ENCODE assay signal across 33 cellular contexts in the genomic region with DNA sequence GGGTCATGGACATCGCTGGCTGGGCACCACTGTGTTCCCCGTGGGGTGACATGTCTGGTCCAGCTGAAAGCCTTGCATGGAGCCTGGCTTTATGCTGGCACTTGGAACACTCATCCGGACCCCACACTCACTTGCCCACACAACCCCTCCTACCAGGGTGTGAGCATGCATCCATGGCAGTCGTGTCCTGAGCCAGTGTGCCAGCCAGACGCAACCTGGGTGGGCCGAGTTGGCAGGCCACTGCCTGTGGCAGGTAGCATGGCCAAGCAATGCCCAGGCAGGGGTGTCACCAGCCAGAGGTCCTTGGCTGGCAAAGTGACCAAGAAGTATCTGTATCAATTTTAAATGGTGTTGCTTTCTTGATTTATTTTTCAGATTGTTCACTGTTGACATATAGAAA.
"Had no signal": no experiment of that assay in that cellular context is flagged by ENCODE, and none has a peak within 500 bp of the region (broad histone marks: within the 10 kb centered on the region; RNA-seq: fewer than 3 reads in every experiment).

No MANE protein-coding gene starts in this region.

- H3K36me3 ChIP-seq: ascending aorta, brain microvascular endothelial cell, breast epithelium had no signal

- H3K4me1 ChIP-seq: ascending aorta, breast epithelium had no signal

- H3K27me3 ChIP-seq: ascending aorta, brain microvascular endothelial cell, breast epithelium had no signal

- H3K27ac Mint-ChIP-seq: activated B cell treated with CpG ODN at 0.5 μM for 24 hours; activated CD4-positive, alpha-beta memory T cell treated with anti-CD3 and anti-CD28 coated beads for 36 hours; activated CD4-positive, alpha-beta T cell treated with anti-CD3 and anti-CD28 coated beads, Interleukin-2, amount 10 ng/mL, durations not matched to agents 24 days and 14 days; activated CD8-positive, alpha-beta memory T cell treated with anti-CD3 and anti-CD28 coated beads, Interleukin-2, amount 10 ng/mL, durations not matched to agents 7 days and 5 days; activated CD8-positive, alpha-beta T cell treated with anti-CD3 and anti-CD28 coated beads for 36 hours; activated naive CD4-positive, alpha-beta T cell treated with anti-CD3 and anti-CD28 coated beads, Interleukin-2, amount 10 ng/mL, durations not matched to agents 7 days and 5 days; activated naive CD4-positive, alpha-beta T cell treated with anti-CD3 and anti-CD28 coated beads, Interleukin-2, amount 50 U/mL, for 24 hours; activated naive CD8-positive, alpha-beta T cell; activated naive CD8-positive, alpha-beta T cell treated with anti-CD3 and anti-CD28 coated beads, Interleukin-2, amount 10 ng/mL, durations not matched to agents 7 days and 5 days; activated naive CD8-positive, alpha-beta T cell treated with anti-CD3 and anti-CD28 coated beads, Interleukin-2, amount 50 U/mL, for 24 hours; activated T-cell treated with anti-CD3 and anti-CD28 coated beads, Interleukin-2, amount 50 U/mL, for 24 hours; activated T-helper 2 cell treated with anti-CD3 and anti-CD28 coated beads, Interferon-gamma antibody, Interleukin-2, Interleukin-4, amounts not matched to agents 10 μg/mL and 5 μg/mL and 100 μg/mL, durations not matched to agents 14 hours and 24 hours and 36 hours; T-helper 1 cell treated with Interleukin-12 subunit alpha and Interleukin-12 subunit beta and Interleukin-4 antibody, amounts not matched to agents 30 μg/mL and 1 μg/mL, for 36 hours; T-helper 2 cell treated with Interferon-gamma antibody and Interleukin-4, amounts not matched to agents 5 μg/mL and 100 μg/mL, for 36 hours had no signal

- H3K4me1 Mint-ChIP-seq: activated B cell treated with CpG ODN at 0.5 μM for 24 hours; activated CD4-positive, alpha-beta T cell treated with anti-CD3 and anti-CD28 coated beads, Interleukin-2, amount 10 ng/mL, durations not matched to agents 24 days and 14 days; activated CD8-positive, alpha-beta memory T cell treated with anti-CD3 and anti-CD28 coated beads, Interleukin-2, amount 10 ng/mL, durations not matched to agents 7 days and 5 days; activated naive CD4-positive, alpha-beta T cell treated with anti-CD3 and anti-CD28 coated beads, Interleukin-2, amount 10 ng/mL, durations not matched to agents 7 days and 5 days; activated naive CD4-positive, alpha-beta T cell treated with anti-CD3 and anti-CD28 coated beads, Interleukin-2, amount 50 U/mL, for 24 hours; activated naive CD8-positive, alpha-beta T cell treated with anti-CD3 and anti-CD28 coated beads, Interleukin-2, amount 10 ng/mL, durations not matched to agents 7 days and 5 days; activated naive CD8-positive, alpha-beta T cell treated with anti-CD3 and anti-CD28 coated beads, Interleukin-2, amount 50 U/mL, for 24 hours had no signal

- H3K4me3 Mint-ChIP-seq: activated B cell treated with CpG ODN at 0.5 μM for 24 hours; activated CD4-positive, alpha-beta memory T cell treated with anti-CD3 and anti-CD28 coated beads for 36 hours; activated CD4-positive, alpha-beta T cell treated with anti-CD3 and anti-CD28 coated beads, Interleukin-2, amount 10 ng/mL, durations not matched to agents 24 days and 14 days; activated CD8-positive, alpha-beta memory T cell treated with anti-CD3 and anti-CD28 coated beads, Interleukin-2, amount 10 ng/mL, durations not matched to agents 7 days and 5 days; activated CD8-positive, alpha-beta T cell treated with anti-CD3 and anti-CD28 coated beads for 36 hours; activated naive CD4-positive, alpha-beta T cell treated with anti-CD3 and anti-CD28 coated beads, Interleukin-2, amount 10 ng/mL, durations not matched to agents 7 days and 5 days; activated naive CD4-positive, alpha-beta T cell treated with anti-CD3 and anti-CD28 coated beads, Interleukin-2, amount 50 U/mL, for 24 hours; activated naive CD8-positive, alpha-beta T cell; activated naive CD8-positive, alpha-beta T cell treated with anti-CD3 and anti-CD28 coated beads, Interleukin-2, amount 10 ng/mL, durations not matched to agents 7 days and 5 days; activated naive CD8-positive, alpha-beta T cell treated with anti-CD3 and anti-CD28 coated beads, Interleukin-2, amount 50 U/mL, for 24 hours; activated T-cell treated with anti-CD3 and anti-CD28 coated beads, Interleukin-2, amount 50 U/mL, for 24 hours; T-helper 1 cell treated with Interleukin-12 subunit alpha and Interleukin-12 subunit beta and Interleukin-4 antibody, amounts not matched to agents 30 μg/mL and 1 μg/mL, for 36 hours; T-helper 2 cell treated with Interferon-gamma antibody and Interleukin-4, amounts not matched to agents 5 μg/mL and 100 μg/mL, for 36 hours had no signal

- H3K36me3 Mint-ChIP-seq: activated CD4-positive, alpha-beta memory T cell treated with anti-CD3 and anti-CD28 coated beads for 36 hours; activated CD8-positive, alpha-beta memory T cell treated with anti-CD3 and anti-CD28 coated beads, Interleukin-2, amount 10 ng/mL, durations not matched to agents 7 days and 5 days; activated naive CD4-positive, alpha-beta T cell treated with anti-CD3 and anti-CD28 coated beads, Interleukin-2, amount 10 ng/mL, durations not matched to agents 7 days and 5 days; activated naive CD8-positive, alpha-beta T cell; activated naive CD8-positive, alpha-beta T cell treated with anti-CD3 and anti-CD28 coated beads, Interleukin-2, amount 10 ng/mL, durations not matched to agents 7 days and 5 days had no signal

- H3K4me3 ChIP-seq: ascending aorta, breast epithelium had no signal

- H3K27me3 Mint-ChIP-seq: activated B cell treated with CpG ODN at 0.5 μM for 24 hours; activated CD4-positive, alpha-beta memory T cell treated with anti-CD3 and anti-CD28 coated beads for 36 hours; activated CD4-positive, alpha-beta T cell treated with anti-CD3 and anti-CD28 coated beads, Interleukin-2, amount 10 ng/mL, durations not matched to agents 24 days and 14 days; activated CD8-positive, alpha-beta memory T cell treated with anti-CD3 and anti-CD28 coated beads, Interleukin-2, amount 10 ng/mL, durations not matched to agents 7 days and 5 days; activated CD8-positive, alpha-beta T cell treated with anti-CD3 and anti-CD28 coated beads for 36 hours; activated naive CD4-positive, alpha-beta T cell treated with anti-CD3 and anti-CD28 coated beads, Interleukin-2, amount 10 ng/mL, durations not matched to agents 7 days and 5 days; activated naive CD4-positive, alpha-beta T cell treated with anti-CD3 and anti-CD28 coated beads, Interleukin-2, amount 50 U/mL, for 24 hours; activated naive CD8-positive, alpha-beta T cell; activated naive CD8-positive, alpha-beta T cell treated with anti-CD3 and anti-CD28 coated beads, Interleukin-2, amount 10 ng/mL, durations not matched to agents 7 days and 5 days; activated naive CD8-positive, alpha-beta T cell treated with anti-CD3 and anti-CD28 coated beads, Interleukin-2, amount 50 U/mL, for 24 hours; activated T-cell treated with anti-CD3 and anti-CD28 coated beads, Interleukin-2, amount 50 U/mL, for 24 hours had no signal

- H3K27ac ChIP-seq: ascending aorta, brain microvascular endothelial cell, breast epithelium, VCaP had no signal

- DNase-seq: activated B cell treated with CpG ODN at 0.5 μM for 24 hours; activated CD4-positive, alpha-beta memory T cell treated with anti-CD3 and anti-CD28 coated beads for 36 hours; activated CD4-positive, alpha-beta T cell treated with anti-CD3 and anti-CD28 coated beads for 4 hours; activated CD4-positive, alpha-beta T cell treated with anti-CD3 and anti-CD28 coated beads, Interleukin-2, amount 10 ng/mL, durations not matched to agents 24 days and 14 days; activated CD4-positive, alpha-beta T cell treated with anti-CD3 and anti-CD28 coated beads, Interleukin-2, amount 50 U/mL, for 1 hour; activated CD4-positive, alpha-beta T cell treated with anti-CD3 and anti-CD28 coated beads, Interleukin-2, amount 50 U/mL, for 4 hours; activated CD4-positive, CD25-positive, alpha-beta regulatory T cell treated with anti-CD3 and anti-CD28 coated beads, Interleukin-2, amount 50 U/mL, for 72 hours; activated CD8-positive, alpha-beta memory T cell treated with anti-CD3 and anti-CD28 coated beads, Interleukin-2, amount 10 ng/mL, durations not matched to agents 7 days and 5 days; activated CD8-positive, alpha-beta memory T cell treated with anti-CD3 and anti-CD28 coated beads, Interleukin-2, amount 50 U/mL, for 48 hours; activated CD8-positive, alpha-beta T cell treated with anti-CD3 and anti-CD28 coated beads for 36 hours; activated effector memory CD4-positive, alpha-beta T cell treated with Interleukin-2 at 50 U/mL for 16 hours; activated gamma-delta T cell; activated naive CD4-positive, alpha-beta T cell treated with anti-CD3 and anti-CD28 coated beads, Interleukin-2, amount 10 ng/mL, durations not matched to agents 7 days and 5 days; activated naive CD4-positive, alpha-beta T cell treated with Interleukin-2 at 50 U/mL for 16 hours; activated naive CD8-positive, alpha-beta T cell treated with anti-CD3 and anti-CD28 coated beads, Interleukin-2, amount 10 ng/mL, durations not matched to agents 7 days and 5 days; activated naive CD8-positive, alpha-beta T cell treated with anti-CD3 and anti-CD28 coated beads, Interleukin-2, amount 50 U/mL, for 24 hours; activated T-cell treated with anti-CD3 and anti-CD28 coated beads, Interleukin-2, amount 50 U/mL, for 24 hours; activated T-cell treated with anti-CD3 and anti-CD28 coated beads, Interleukin-2, amount 50 U/mL, for 48 hours; amygdala; anterior cingulate cortex; brain microvascular endothelial cell; central memory CD4-positive, alpha-beta T cell; T-helper 1 cell; T-helper 2 cell; T-helper 9 cell had no signal

- ATAC-seq: activated CD8-positive, alpha-beta memory T cell treated with anti-CD3 and anti-CD28 coated beads, Interleukin-2, amount 10 ng/mL, durations not matched to agents 7 days and 5 days; activated CD8-positive, alpha-beta T cell treated with anti-CD3 and anti-CD28 coated beads for 36 hours; activated naive CD8-positive, alpha-beta T cell treated with anti-CD3 and anti-CD28 coated beads, Interleukin-2, amount 50 U/mL, for 24 hours had no signal
